Comparison of ENCODE assay signal across 20 cellular contexts in genomic region chr16:19166500-19166899, GRCh38. TPM values are rescaled to one million over a fixed set of nuclear protein-coding genes. Genes with fewer than 3 reads are reported as not detected.
DNase-seq lines count a peak whose midpoint lies in the region; ATAC-seq and TF ChIP-seq lines count a peak whose summit lies in the region.
"Had no signal": no experiment of that assay in that cellular context is flagged by ENCODE, and none has a peak within 500 bp of the region (broad histone marks: within the 10 kb centered on the region; RNA-seq: fewer than 3 reads in every experiment).

No MANE protein-coding gene starts in this region.

- H4K20me1 ChIP-seq in DOHH2 (ENCODE audit: control insufficient read depth, insufficient read depth, low read depth, low read length): no peaks in the 10 kb centered on the region
- H4K20me1 ChIP-seq in HCT116 (ENCODE audit: insufficient read depth): no peaks in the 10 kb centered on the region

- intact Hi-C loops in HCT116 (cut with micrococcal nuclease): loop anchor here (5.0 kb wide), 1 partner anchor 336 kb away; no protein-coding TSS in a partner anchor
- intact Hi-C loops in gastrocnemius medialis (cut with DNase I; ENCODE audit: low total_unique reads): loop anchor here (5.0 kb wide), 1 partner anchor 211 kb away; no protein-coding TSS in a partner anchor
- intact Hi-C loops in cardiac septum (cut with DNase I): loop anchor here (5.0 kb wide), 1 partner anchor 49 kb away; no protein-coding TSS in a partner anchor

- H3K27ac Mint-ChIP-seq in T-cell: no peak overlapping the region
- H3K27ac Mint-ChIP-seq: neural progenitor cell had no signal

- H3K4me2 ChIP-seq in DOHH2 (ENCODE audit: low read length) (no peak overlapping the region), HCT116 (ENCODE audit: low read length) (no peak overlapping the region)
- H3K4me2 ChIP-seq: neural progenitor cell had no signal

- H3F3A ChIP-seq in DOHH2 (ENCODE audit: control insufficient read depth, insufficient read depth): no peaks in the 10 kb centered on the region

- H3K4me1 ChIP-seq in DOHH2 (ENCODE audit: control insufficient read depth, low read length) (no peaks in the 10 kb centered on the region), HCT116 (ENCODE audit: control insufficient read depth in 1 of 2, insufficient read depth in 2 of 2, low read length in 2 of 2) (peaks cover 4 to 36% of the 10 kb centered on the region in 2 experiments; a peak in 3 of 4 replicates), foreskin keratinocyte (no peaks in the 10 kb centered on the region), gastrocnemius medialis (peaks cover 0 to 13% of the 10 kb centered on the region in 2 donors)

- peaks cover 5 to 25% of the 10 kb centered on the region in 2 donors for H3K27me3 Mint-ChIP-seq in T-cell

- H3K9me3 Mint-ChIP-seq in T-cell: peaks cover 5 to 6% (median 6%) of the 10 kb centered on the region in 3 donors
- H3K9me3 Mint-ChIP-seq: neural progenitor cell had no signal

- H2AFZ ChIP-seq in HCT116 (ENCODE audit: low read depth, low read length, poor library complexity, severe bottlenecking): no peak overlapping the region
- H2AFZ ChIP-seq: neural progenitor cell had no signal

- no peak overlapping the region for H3K27ac ChIP-seq in DOHH2 (ENCODE audit: low read depth, low read length)
- H3K27ac ChIP-seq in HCT116 (ENCODE audit: low read depth, low read length): no peak overlapping the region
- no peak overlapping the region for H3K27ac ChIP-seq in foreskin keratinocyte
- no peak overlapping the region for H3K27ac ChIP-seq in gastrocnemius medialis
- H3K27ac ChIP-seq: neural progenitor cell, psoas muscle had no signal

- RAD21 ChIA-PET in HCT116 (lab: Charles Lee; ENCODE audit: low non-redundant PET in 1 of 2, low total read pairs in 2 of 2, uncharacterized antibody in 2 of 2, unreplicated experiment in 2 of 2): no interaction called here

- peaks cover 23% of the 10 kb centered on the region for H3K27me3 ChIP-seq in DOHH2 (ENCODE audit: control insufficient read depth, low read length)
- H3K27me3 ChIP-seq in HCT116 (ENCODE audit: insufficient read depth, low read length): no peaks in the 10 kb centered on the region
- H3K27me3 ChIP-seq in foreskin keratinocyte: peaks cover 45% of the 10 kb centered on the region
- H3K27me3 ChIP-seq in gastrocnemius medialis: peaks cover 7 to 20% (median 12%) of the 10 kb centered on the region in 3 donors

- peaks cover 4% of the 10 kb centered on the region; the same call in 1 of the 2 replicates for H3K9me3 ChIP-seq in DOHH2 (ENCODE audit: control insufficient read depth, insufficient read depth, low read length)
- H3K9me3 ChIP-seq in HCT116 (ENCODE audit: control insufficient read depth in 1 of 2, insufficient read depth in 1 of 2, low read depth in 1 of 2, low read length in 2 of 2): peaks cover 0 to 6% of the 10 kb centered on the region in 2 experiments; a peak in 1 of 4 replicates
- H3K9me3 ChIP-seq in gastrocnemius medialis: no peaks in the 10 kb centered on the region
- H3K9me3 ChIP-seq: psoas muscle had no signal

- POLR2A ChIA-PET in HCT116 (lab: Charles Lee) (no interaction called here), T-cell (lab: Charles Lee) (no interaction called here)

- TF ChIP-seq CTCF in DOHH2 (IDR thresholded peaks at IDR 0.05; ENCODE audit: low read depth, low read length, poor library complexity, severe bottlenecking) (peak; percentile 11), HCT116 (IDR thresholded peaks at IDR 0.05 in 2 of 3, conservative IDR thresholded peaks at IDR 0.05 in 1 of 3; ENCODE audit: borderline replicate concordance in 1 of 3, insufficient read depth in 1 of 3, low read depth in 2 of 3, low read length in 2 of 3) (peak in 2 of 3 experiments; percentile 45 to 47; a peak in 3 of 6 replicates), foreskin keratinocyte (conservative IDR thresholded peaks at IDR 0.05) (peak; percentile 21), gastrocnemius medialis (IDR thresholded peaks at IDR 0.05 in 4 of 5, conservative IDR thresholded peaks at IDR 0.05 in 1 of 5) (no peak)

- 0 out of 2 replicates have a peak, but pooled peaks have one; percentile 23 for ATAC-seq in HCT116
- no peak for ATAC-seq in foreskin keratinocyte
- ATAC-seq in gastrocnemius medialis: no peak
- ATAC-seq in T-cell (replicated peaks in 1 of 4): no peak
- ATAC-seq: left colon, psoas muscle had no signal

- TF ChIP-seq POLR2A in HCT116 (IDR thresholded peaks at IDR 0.05; ENCODE audit: borderline replicate concordance, extremely low read depth, insufficient read depth, insufficient read length): no peak
- TF ChIP-seq POLR2A in gastrocnemius medialis (IDR thresholded peaks at IDR 0.05): no peak

- no TSS peak for BruUV-seq in HCT116 (replicated peaks; lab: Mats Ljungman, UMichigan)

- DNase-seq in HCT116 (ENCODE audit: low read depth, low spot score) (peak; percentile 29), NCI-H510A treated with DMSO at 0.1 percent for 48 hours (lab: John Stamatoyannopoulos, UW) (peak; percentile 99), foreskin keratinocyte (no peak), gastrocnemius medialis (no peak), cardiac septum (ENCODE audit: low spot score) (no peak), foreskin melanocyte (no peak), T-cell (no peak)
- DNase-seq: activated CD4-positive, alpha-beta T cell treated with anti-CD3 and anti-CD28 coated beads, Interleukin-2, amount 50 U/mL, for 4 hours; activated naive CD4-positive, alpha-beta T cell; amniotic stem cell; central memory CD4-positive, alpha-beta T cell; HCEC 1CT; left colon; NCI-H226; psoas muscle; SIG-M5; stimulated activated CD4-positive, alpha-beta T cell treated with anti-CD3 and anti-CD28 coated beads, Interleukin-4, amount 100 ng/mL, for 24 hours had no signal

- no peak overlapping the region for H3K4me3 Mint-ChIP-seq in T-cell
- H3K4me3 Mint-ChIP-seq: neural progenitor cell had no signal

- no peak overlapping the region for H3K9ac ChIP-seq in HCT116 (ENCODE audit: low read length)
- H3K9ac ChIP-seq: neural progenitor cell had no signal

- peak; percentile 67 for TF ChIP-seq RAD21 in HCT116 (IDR thresholded peaks at IDR 0.05; ENCODE audit: low read depth)

- H3K4me1 Mint-ChIP-seq in T-cell: peaks cover 0 to 3% (median 3%) of the 10 kb centered on the region in 3 donors

- H3K36me3 Mint-ChIP-seq in T-cell: no peaks in the 10 kb centered on the region

- CTCF ChIA-PET in HCT116 (lab: Charles Lee): interaction anchor here (0.8 to 1.7 kb wide), 5 partner anchors 13 to 206 kb away, joined by 3 to 10 read pairs (median 5); no protein-coding TSS in a partner anchor
- CTCF ChIA-PET in T-cell (lab: Charles Lee): no interaction called here

- H3K36me3 ChIP-seq in DOHH2 (ENCODE audit: control insufficient read depth, low read length) (no peaks in the 10 kb centered on the region), HCT116 (ENCODE audit: control insufficient read depth in 1 of 2, insufficient read depth in 2 of 2, low read length in 2 of 2) (no peaks in the 10 kb centered on the region), gastrocnemius medialis (no peaks in the 10 kb centered on the region)
- H3K36me3 ChIP-seq: neural progenitor cell had no signal

- in situ Hi-C loops in gastrocnemius medialis (cut with MboI; ENCODE audit: low sequenced_read_pairs in 4 of 4): loop anchor here in 2 of 4 donors (10.0 kb wide), 2 partner anchors 62 to 72 kb away; no protein-coding TSS in a partner anchor

- no peak overlapping the region for H3K4me3 ChIP-seq in DOHH2 (ENCODE audit: low read length)
- no peak overlapping the region for H3K4me3 ChIP-seq in HCT116 (replicated peaks in 1 of 2; ENCODE audit: low read depth in 1 of 2, low read length in 2 of 2)
- H3K4me3 ChIP-seq in gastrocnemius medialis: no peak overlapping the region
- H3K4me3 ChIP-seq: neural progenitor cell, psoas muscle had no signal

- H3K79me2 ChIP-seq in DOHH2 (ENCODE audit: control insufficient read depth, low read length) (no peaks in the 10 kb centered on the region), HCT116 (ENCODE audit: insufficient read depth, low read length) (no peaks in the 10 kb centered on the region)

- H3K9me2 ChIP-seq in DOHH2 (replicated peaks; ENCODE audit: control insufficient read depth, low read length) (no peaks in the 10 kb centered on the region), HCT116 (ENCODE audit: insufficient read depth) (no peaks in the 10 kb centered on the region)

TF ChIP-seq in HCT116, 20 proteins besides CTCF, POLR2A, EP300 and RAD21:
- no peak for TF ChIP-seq SIN3A (IDR thresholded peaks at IDR 0.05; ENCODE audit: low read depth)

RNA-seq across cellular contexts. Expression of gene SYT17, which starts 1.5 kb away (rescaled TPM):
- 10.3 TPM for total RNA-seq in HCT116 (2021; ENCODE audit: unreplicated experiment)
- polyA plus RNA-seq in HCT116 (2012): 10.5 and 12.9 TPM in 2 replicates
- total RNA-seq in foreskin keratinocyte: 0.14 and 0.20 TPM in 2 replicates
- polyA plus RNA-seq in foreskin keratinocyte: 0.08 and 0.22 TPM in 2 replicates
- under 1 TPM; 0.10 to 0.87 (median 0.18) TPM for total RNA-seq in gastrocnemius medialis
- total RNA-seq in cardiac septum: 0.81 TPM
- 1 to 10 TPM in 1 of 5 donors, under 1 TPM in 2, not detected in 2; 0.23 to 1.4 (median 0.38) TPM for total RNA-seq in T-cell
- total RNA-seq: T-helper 1 cell treated with Interleukin-12 subunit alpha and Interleukin-12 subunit beta and Interleukin-4 antibody, amounts not matched to agents 30 ng/mL and 1 ng/mL, for 36 hours had no signal

RNA-seq across cellular contexts. Expression of gene ITPRIPL2, which starts 52.7 kb away (rescaled TPM):
- 67.9 TPM for total RNA-seq in HCT116 (2021; ENCODE audit: unreplicated experiment)
- polyA plus RNA-seq in HCT116 (2012): 22.8 and 25.2 TPM in 2 replicates
- 15.2 and 18.1 TPM in 2 replicates for total RNA-seq in foreskin keratinocyte
- 3.3 and 3.5 TPM in 2 replicates for polyA plus RNA-seq in foreskin keratinocyte
- total RNA-seq in gastrocnemius medialis: 10 to 100 TPM; 13.3 to 18.9 (median 18.5) TPM
- total RNA-seq in cardiac septum: 24.6 TPM
- 1 to 10 TPM in 4 of 5 donors, under 1 TPM in 1; 0.53 to 2.7 (median 1.7) TPM for total RNA-seq in T-cell

Comparison
In these comparisons a context has a peak if more than half of its experiments do, and no peak if none do; other contexts are left out.
1. CTCF ChIP-seq: peak in DOHH2 (single experiment), HCT116 (2 of 3) and foreskin keratinocyte (single experiment); none in gastrocnemius medialis (0 of 5).
2. DNase-seq: peak in HCT116 (single experiment) and NCI-H510A treated with DMSO at 0.1 percent for 48 hours (single experiment); none in foreskin keratinocyte (0 of 2), gastrocnemius medialis (0 of 2), cardiac septum (single experiment), foreskin melanocyte (single experiment) and T-cell (0 of 34).